Comparison of ENCODE assay signal across 31 cellular contexts in genomic region chr9:88046542-88046941, GRCh38.
"Had no signal": no experiment of that assay in that cellular context is flagged by ENCODE, and none has a peak within 500 bp of the region (broad histone marks: within the 10 kb centered on the region; RNA-seq: fewer than 3 reads in every experiment).

No MANE protein-coding gene starts in this region.

- ATAC-seq: activated CD4-positive, alpha-beta T cell treated with anti-CD3 and anti-CD28 coated beads for 36 hours; activated CD4-positive, CD25-positive, alpha-beta regulatory T cell treated with anti-CD3 and anti-CD28 coated beads, Interleukin-2, amount 50 U/mL, for 24 hours; activated naive CD8-positive, alpha-beta T cell treated with anti-CD3 and anti-CD28 coated beads, Interleukin-2, amount 50 U/mL, for 24 hours; activated T-cell treated with anti-CD3 and anti-CD28 coated beads, Interleukin-2, amount 50 U/mL, for 4 hours; Panc1 had no signal

- H3K27me3 ChIP-seq: brain microvascular endothelial cell, MG63, SJCRH30 had no signal

- H3K4me1 ChIP-seq: SJCRH30 had no signal

- H3K27ac Mint-ChIP-seq: activated CD4-positive, alpha-beta memory T cell treated with anti-CD3 and anti-CD28 coated beads for 36 hours; activated CD4-positive, alpha-beta T cell treated with anti-CD3 and anti-CD28 coated beads for 36 hours; activated CD4-positive, alpha-beta T cell treated with anti-CD3 and anti-CD28 coated beads, Interleukin-2, amount 10 ng/mL, durations not matched to agents 7 days and 5 days; activated naive CD4-positive, alpha-beta T cell treated with anti-CD3 and anti-CD28 coated beads for 36 hours; activated naive CD8-positive, alpha-beta T cell; activated naive CD8-positive, alpha-beta T cell treated with anti-CD3 and anti-CD28 coated beads, Interleukin-2, amount 50 U/mL, for 24 hours; activated T-helper 1 cell treated with anti-CD3 and anti-CD28 coated beads, Interleukin-12 subunit alpha, Interleukin-12 subunit beta, Interleukin-2, Interleukin-4 antibody, amounts not matched to agents 30 ng/mL and 10 ng/mL and 1 ng/mL, durations not matched to agents 14 hours and 24 hours and 36 hours had no signal

- H3K4me3 ChIP-seq: MG63, SJCRH30, SK-N-MC had no signal

- H3K36me3 ChIP-seq: brain microvascular endothelial cell, MG63, SJCRH30 had no signal

- H3K27me3 Mint-ChIP-seq: activated CD4-positive, alpha-beta T cell treated with anti-CD3 and anti-CD28 coated beads, Interleukin-2, amount 10 ng/mL, durations not matched to agents 7 days and 5 days had no signal

- DNase-seq: activated CD4-positive, alpha-beta memory T cell treated with anti-CD3 and anti-CD28 coated beads for 36 hours; activated CD4-positive, alpha-beta T cell treated with anti-CD3 and anti-CD28 coated beads for 36 hours; activated CD4-positive, alpha-beta T cell treated with anti-CD3 and anti-CD28 coated beads, Interleukin-2, amount 10 ng/mL, durations not matched to agents 7 days and 5 days; activated CD8-positive, alpha-beta memory T cell treated with anti-CD3 and anti-CD28 coated beads, Interleukin-2, amount 50 U/mL, for 4 hours; activated gamma-delta T cell treated with Interleukin-2 at 50 U/mL for 16 hours; activated naive CD4-positive, alpha-beta T cell treated with anti-CD3 and anti-CD28 coated beads for 36 hours; activated naive CD8-positive, alpha-beta T cell treated with anti-CD3 and anti-CD28 coated beads, Interleukin-2, amount 50 U/mL, for 24 hours; activated T-cell treated with anti-CD3 and anti-CD28 coated beads for 4 hours; activated T-cell treated with anti-CD3 and anti-CD28 coated beads, Interleukin-2, amount 50 U/mL, for 4 hours; aorta; brain microvascular endothelial cell; central memory CD4-positive, alpha-beta T cell; Kasumi-1; KG1; MG63; NCI-H1048; NCI-H1105 treated with DMSO at 0.1 percent for 48 hours; NCI-H1436; NCI-H1694; NCI-H1930; NCI-H2081 treated with DMSO at 0.1 percent for 48 hours; NCI-H345; NCI-H524 treated with DMSO at 0.1 percent for 48 hours; SHP77; SJCRH30; T1000 had no signal

- H3K27ac ChIP-seq: brain microvascular endothelial cell, SJCRH30, SK-N-MC had no signal

- H3K4me3 Mint-ChIP-seq: activated CD4-positive, alpha-beta memory T cell treated with anti-CD3 and anti-CD28 coated beads for 36 hours; activated CD4-positive, alpha-beta T cell treated with anti-CD3 and anti-CD28 coated beads for 36 hours; activated CD4-positive, alpha-beta T cell treated with anti-CD3 and anti-CD28 coated beads, Interleukin-2, amount 10 ng/mL, durations not matched to agents 7 days and 5 days; activated naive CD4-positive, alpha-beta T cell treated with anti-CD3 and anti-CD28 coated beads for 36 hours; activated naive CD8-positive, alpha-beta T cell; activated naive CD8-positive, alpha-beta T cell treated with anti-CD3 and anti-CD28 coated beads, Interleukin-2, amount 50 U/mL, for 24 hours; activated T-cell treated with anti-CD3 and anti-CD28 coated beads, Interleukin-2, amount 50 U/mL, for 4 hours; activated T-helper 1 cell treated with anti-CD3 and anti-CD28 coated beads, Interleukin-12 subunit alpha, Interleukin-12 subunit beta, Interleukin-2, Interleukin-4 antibody, amounts not matched to agents 30 ng/mL and 10 ng/mL and 1 ng/mL, durations not matched to agents 14 hours and 24 hours and 36 hours had no signal
